8 cellular contexts compared by ENCODE assay signal in genomic region chr14:100108042-100108825, GRCh38. TPM values are rescaled to one million over a fixed set of nuclear protein-coding genes. Genes with fewer than 3 reads are reported as not detected.
DNase-seq lines count a peak whose midpoint lies in the region; ATAC-seq, FAIRE-seq and TF ChIP-seq lines count a peak whose summit lies in the region.

No MANE protein-coding gene starts in this region.

- no peaks in the 10 kb centered on the region for H3K27me3 Mint-ChIP-seq in activated naive CD4-positive, alpha-beta T cell treated with anti-CD3 and anti-CD28 coated beads, Interleukin-2, amount 10 ng/mL, durations not matched to agents 7 days and 5 days
- H3K27me3 Mint-ChIP-seq in progenitor cell of endocrine pancreas = no peaks in the 10 kb centered on the region

- no peak overlapping the region for H3K4me2 ChIP-seq in Loucy (ENCODE audit: low read depth, low read length, poor library complexity, severe bottlenecking)

- H3K4me1 ChIP-seq in Loucy (ENCODE audit: insufficient read depth, low read length, poor library complexity, severe bottlenecking) = peaks cover 50% of the 10 kb centered on the region

- no peak overlapping the region for H3K4me3 Mint-ChIP-seq in activated naive CD4-positive, alpha-beta T cell treated with anti-CD3 and anti-CD28 coated beads, Interleukin-2, amount 10 ng/mL, durations not matched to agents 7 days and 5 days
- no peak overlapping the region for H3K4me3 Mint-ChIP-seq in progenitor cell of endocrine pancreas (ENCODE audit: low read depth)

- no peaks in the 10 kb centered on the region for H3K9me2 ChIP-seq in Loucy (replicated peaks; ENCODE audit: low read depth, low read length)

- H3K4me1 Mint-ChIP-seq in activated naive CD4-positive, alpha-beta T cell treated with anti-CD3 and anti-CD28 coated beads, Interleukin-2, amount 10 ng/mL, durations not matched to agents 7 days and 5 days = peaks cover 77% of the 10 kb centered on the region
- H3K4me1 Mint-ChIP-seq in progenitor cell of endocrine pancreas (ENCODE audit: low read depth) = peaks cover 6% of the 10 kb centered on the region

- no peak for FAIRE-seq in urothelium cell line (lab: Jason Lieb, UNC)

- peaks cover 92% of the 10 kb centered on the region for H3K36me3 ChIP-seq in Loucy (ENCODE audit: insufficient read depth, low read length)

- CTCF ChIA-PET in activated naive CD4-positive, alpha-beta T cell treated with anti-CD3 and anti-CD28 coated beads, Interleukin-2, amount 10 ng/mL, durations not matched to agents 7 days and 5 days (lab: Charles Lee) = interaction anchor here (0.7 to 14.4 kb wide), 20 partner anchors 9 to 134 kb away, joined by 3 to 488 read pairs (median 6); partner anchors contain the start of gene EVL

- no peak overlapping the region for H2AFZ ChIP-seq in Loucy (ENCODE audit: low read length)

- intact Hi-C loops in Right ventricle myocardium inferior (cut with DNase I) = loop anchor here (1.0 to 5.0 kb wide), 3 partner anchors 41 to 126 kb away; partner anchors contain the start of gene EVL

- ATAC-seq in GM21825 (IDR thresholded peaks at IDR 0.05; ENCODE audit: unreplicated experiment) = peak; percentile 69
- ATAC-seq in Right ventricle myocardium inferior = peak; percentile 82

- DNase-seq in DMS53 treated with DMSO at 0.1 percent for 48 hours (lab: John Stamatoyannopoulos, UW; ENCODE audit: unreplicated experiment) (peak; percentile 36), SK-N-DZ (ENCODE audit: low spot score) (peak; percentile 61), Right ventricle myocardium inferior (ENCODE audit: missing footprints) (peak; percentile 92), progenitor cell of endocrine pancreas (ENCODE audit: low spot score, unreplicated experiment) (peak; percentile 87), urothelium cell line (ENCODE audit: low spot score) (peak; percentile 76)
- peak; percentile 91 for DNase-seq in activated naive CD4-positive, alpha-beta T cell treated with anti-CD3 and anti-CD28 coated beads, Interleukin-2, amount 10 ng/mL, durations not matched to agents 7 days and 5 days

- H3K27ac Mint-ChIP-seq in activated naive CD4-positive, alpha-beta T cell treated with anti-CD3 and anti-CD28 coated beads, Interleukin-2, amount 10 ng/mL, durations not matched to agents 7 days and 5 days = peak overlapping the region; percentile 94
- peak overlapping the region; percentile 94 for H3K27ac Mint-ChIP-seq in progenitor cell of endocrine pancreas

- H4K20me1 ChIP-seq in Loucy (ENCODE audit: insufficient read depth, low read length, poor library complexity, severe bottlenecking) = peaks cover 63% of the 10 kb centered on the region

- H3K27me3 ChIP-seq in Loucy (ENCODE audit: insufficient read depth, low read length, poor library complexity, severe bottlenecking) = no peaks in the 10 kb centered on the region

- peaks cover 97% of the 10 kb centered on the region for H3K79me2 ChIP-seq in Loucy (ENCODE audit: insufficient read depth, low read length)

- H3K4me3 ChIP-seq in Loucy (ENCODE audit: low read length, poor library complexity, severe bottlenecking) = no peak overlapping the region

- H3K9ac ChIP-seq in Loucy (ENCODE audit: low read depth, low read length, poor library complexity, severe bottlenecking) = peak overlapping the region; percentile 10

- H3F3A ChIP-seq in Loucy (ENCODE audit: low read depth) = no peaks in the 10 kb centered on the region

- peak; percentile 82 for TF ChIP-seq CTCF in Loucy (conservative IDR thresholded peaks at IDR 0.05; ENCODE audit: low read length)
- peak; percentile 92 for TF ChIP-seq CTCF in progenitor cell of endocrine pancreas (IDR thresholded peaks at IDR 0.05; ENCODE audit: unreplicated experiment)

- H3K36me3 Mint-ChIP-seq in activated naive CD4-positive, alpha-beta T cell treated with anti-CD3 and anti-CD28 coated beads, Interleukin-2, amount 10 ng/mL, durations not matched to agents 7 days and 5 days = peaks cover 85% of the 10 kb centered on the region
- H3K36me3 Mint-ChIP-seq in progenitor cell of endocrine pancreas (ENCODE audit: insufficient read depth) = peaks cover 3% of the 10 kb centered on the region

- H3K9me3 ChIP-seq in Loucy (ENCODE audit: insufficient read depth, low read depth, low read length) = no peaks in the 10 kb centered on the region

- H3K9me3 Mint-ChIP-seq in activated naive CD4-positive, alpha-beta T cell treated with anti-CD3 and anti-CD28 coated beads, Interleukin-2, amount 10 ng/mL, durations not matched to agents 7 days and 5 days = no peaks in the 10 kb centered on the region
- H3K9me3 Mint-ChIP-seq in progenitor cell of endocrine pancreas (ENCODE audit: low read depth) = no peaks in the 10 kb centered on the region

RNA-seq across cellular contexts. Expression of gene EVL, which starts 43.0 kb away (rescaled TPM):
- polyA plus RNA-seq in SK-N-DZ (2014; cell fraction: cytosol; rRNA removed) = 39.7 and 44.9 TPM in 2 replicates
- 110 and 158 TPM in 2 replicates for polyA plus RNA-seq in SK-N-DZ (2014; cell fraction: nucleus; rRNA removed)
- total RNA-seq in Right ventricle myocardium inferior = 41.8 TPM
- 207 and 216 TPM in 2 replicates for total RNA-seq in progenitor cell of endocrine pancreas

RNA-seq across cellular contexts. Expression of gene DEGS2, which starts 51.2 kb away (rescaled TPM):
- not detected in 2 replicates for polyA plus RNA-seq in SK-N-DZ (2014; cell fraction: cytosol; rRNA removed)
- polyA plus RNA-seq in SK-N-DZ (2014; cell fraction: nucleus; rRNA removed) = 0.04 TPM in 1 of 2 replicates, not detected in the other
- total RNA-seq in Right ventricle myocardium inferior (not detected), progenitor cell of endocrine pancreas (0.73 and 1.3 TPM in 2 replicates)

Comparison
In these comparisons a context has a peak if more than half of its experiments do, and no peak if none do; other contexts are left out.
1. DNase-seq: peak in every context shown above with its lines; median percentile 92 in Right ventricle myocardium inferior; 91 in activated naive CD4-positive, alpha-beta T cell treated with anti-CD3 and anti-CD28 coated beads, Interleukin-2, amount 10 ng/mL, durations not matched to agents 7 days and 5 days; 87 in progenitor cell of endocrine pancreas; 76 in urothelium cell line; 61 in SK-N-DZ; 36 in DMS53 treated with DMSO at 0.1 percent for 48 hours.